Comparison of ENCODE assay signal across 1 cellular context in genomic region chr2:55047677-55048299, GRCh38.
TF ChIP-seq lines count a peak whose summit lies in the region.

No MANE protein-coding gene starts in this region.

TF ChIP-seq in HepG2, 621 proteins besides CTCF, POLR2A, EP300 and RAD21 (continued from another document and continues in another):
- TF ChIP-seq ZBTB46 (CRISPR knock-in tag; IDR thresholded peaks at IDR 0.05; ENCODE audit: borderline replicate concordance) (no peak), SAFB2 (CRISPR knock-in tag; IDR thresholded peaks at IDR 0.05; ENCODE audit: borderline replicate concordance, low read depth) (no peak), ZNF549 (CRISPR knock-in tag; IDR thresholded peaks at IDR 0.05) (no peak), GATAD2A (CRISPR knock-in tag; IDR thresholded peaks at IDR 0.05) (peak; percentile 45; the same call in 1 of the 2 replicates), HOXA9 (CRISPR knock-in tag; IDR thresholded peaks at IDR 0.05; ENCODE audit: borderline replicate concordance) (no peak), ZNF354B (CRISPR knock-in tag; IDR thresholded peaks at IDR 0.05) (no peak), NPAS2 (CRISPR knock-in tag; IDR thresholded peaks at IDR 0.05; ENCODE audit: borderline replicate concordance) (no peak), ZBTB49 (CRISPR knock-in tag; IDR thresholded peaks at IDR 0.05; ENCODE audit: borderline replicate concordance) (no peak), SIX1 (CRISPR knock-in tag; IDR thresholded peaks at IDR 0.05; ENCODE audit: borderline replicate concordance) (no peak), PRDM10 (CRISPR knock-in tag; IDR thresholded peaks at IDR 0.05; ENCODE audit: low read depth) (peak; percentile 56; the same call in 1 of the 2 replicates), ZNF512B (CRISPR knock-in tag; IDR thresholded peaks at IDR 0.05; ENCODE audit: borderline replicate concordance) (no peak), IRX3 (CRISPR knock-in tag; IDR thresholded peaks at IDR 0.05; ENCODE audit: borderline replicate concordance, low read depth) (no peak), ZBTB14 (CRISPR knock-in tag; IDR thresholded peaks at IDR 0.05) (no peak), ZNF468 (CRISPR knock-in tag; IDR thresholded peaks at IDR 0.05) (no peak), PRPF4 (IDR thresholded peaks at IDR 0.05; ENCODE audit: low read depth, low read length, poor library complexity, severe bottlenecking) (no peak), BHLHE40 (IDR thresholded peaks at IDR 0.05; ENCODE audit: low read length) (peak; percentile 62; the same call in 1 of the 2 replicates), DNMT3B (CRISPR knock-in tag; conservative IDR thresholded peaks at IDR 0.05) (no peak), ZNF782 (CRISPR knock-in tag; IDR thresholded peaks at IDR 0.05; ENCODE audit: borderline replicate concordance) (no peak), HMG20A (CRISPR knock-in tag; IDR thresholded peaks at IDR 0.05; ENCODE audit: borderline replicate concordance) (peak; percentile 43; the same call in 1 of the 2 replicates), ZNF614 (CRISPR knock-in tag; IDR thresholded peaks at IDR 0.05; ENCODE audit: borderline replicate concordance) (no peak), ZNF263 (CRISPR knock-in tag; IDR thresholded peaks at IDR 0.05) (no peak), ZGPAT (CRISPR knock-in tag; IDR thresholded peaks at IDR 0.05) (no peak), ZNF557 (CRISPR knock-in tag; IDR thresholded peaks at IDR 0.05) (no peak), ELF3 (CRISPR knock-in tag; IDR thresholded peaks at IDR 0.05) (peak; percentile 40), TOE1 (CRISPR knock-in tag; IDR thresholded peaks at IDR 0.05) (no peak), ARID4A (CRISPR knock-in tag; IDR thresholded peaks at IDR 0.05; ENCODE audit: borderline replicate concordance) (no peak), ZBTB44 (CRISPR knock-in tag; IDR thresholded peaks at IDR 0.05) (no peak), ZNF274 (CRISPR knock-in tag; IDR thresholded peaks at IDR 0.05) (no peak), GABPB1 (CRISPR knock-in tag; IDR thresholded peaks at IDR 0.05) (no peak), SIN3A (IDR thresholded peaks at IDR 0.05; ENCODE audit: borderline replicate concordance, low read depth, low read length) (0 out of 2 replicates have a peak, but pooled peaks have one; percentile 16), ETV5 (CRISPR knock-in tag; IDR thresholded peaks at IDR 0.05; ENCODE audit: borderline replicate concordance) (0 out of 2 replicates have a peak, but pooled peaks have one; percentile 15), KLF16 (CRISPR knock-in tag; IDR thresholded peaks at IDR 0.05) (0 out of 4 replicates have a peak, but pooled peaks of 1 of the 2 experiments have one; percentile 27), NR3C1 (CRISPR knock-in tag; IDR thresholded peaks at IDR 0.05) (no peak), TARDBP (CRISPR knock-in tag; IDR thresholded peaks at IDR 0.05) (0 out of 2 replicates have a peak, but pooled peaks have one; percentile 46), RNF2 (conservative IDR thresholded peaks at IDR 0.05; ENCODE audit: low read depth) (no peak), RELA (CRISPR knock-in tag; IDR thresholded peaks at IDR 0.05) (no peak), ZNF670 (CRISPR knock-in tag; IDR thresholded peaks at IDR 0.05; ENCODE audit: borderline replicate concordance) (no peak), FOXA1 (IDR thresholded peaks at IDR 0.05) (no peak), FOXA1 (CRISPR knock-in tag; IDR thresholded peaks at IDR 0.05) (peak; percentile 13; the same call in 1 of the 2 replicates), NCOA5 (CRISPR knock-in tag; IDR thresholded peaks at IDR 0.05) (no peak), CBFB (CRISPR knock-in tag; IDR thresholded peaks at IDR 0.05) (no peak), ZNF644 (CRISPR knock-in tag; IDR thresholded peaks at IDR 0.05; ENCODE audit: low read depth) (no peak), ZNF879 (CRISPR knock-in tag; IDR thresholded peaks at IDR 0.05) (no peak)
